ENCODE assay signal across 25 cellular contexts in genomic region chr16:79816081-79816497, GRCh38.
"Had no signal": no experiment of that assay in that cellular context is flagged by ENCODE, and none has a peak within 500 bp of the region (broad histone marks: within the 10 kb centered on the region; RNA-seq: fewer than 3 reads in every experiment).

No MANE protein-coding gene starts in this region.

- H3K36me3 ChIP-seq: adrenal gland, ascending aorta, brain microvascular endothelial cell, colonic mucosa, lower lobe of right lung, spleen, thoracic aorta had no signal

- H3K4me1 Mint-ChIP-seq: central memory CD8-positive, alpha-beta T cell; naive B cell had no signal

- H3K27me3 ChIP-seq: adrenal gland, ascending aorta, brain microvascular endothelial cell, colonic mucosa had no signal

- H3K4me3 Mint-ChIP-seq: activated CD8-positive, alpha-beta T cell treated with anti-CD3 and anti-CD28 coated beads, Interleukin-2, amount 10 ng/mL, durations not matched to agents 7 days and 5 days; central memory CD8-positive, alpha-beta T cell; effector memory CD8-positive, alpha-beta T cell; naive B cell; neural crest cell; type B pancreatic cell had no signal

- DNase-seq: activated CD4-positive, alpha-beta T cell treated with anti-CD3 and anti-CD28 coated beads for 1 hour; activated CD4-positive, alpha-beta T cell treated with anti-CD3 and anti-CD28 coated beads, Interleukin-2, amount 50 U/mL, for 1 hour; activated CD8-positive, alpha-beta T cell treated with anti-CD3 and anti-CD28 coated beads, Interleukin-2, amount 10 ng/mL, durations not matched to agents 7 days and 5 days; activated gamma-delta T cell treated with Interleukin-2 at 50 U/mL for 16 hours; activated T-cell treated with anti-CD3 and anti-CD28 coated beads, Interleukin-2, amount 50 U/mL, for 1 hour; adrenal gland; brain microvascular endothelial cell; colonic mucosa; dorsolateral prefrontal cortex; effector memory CD8-positive, alpha-beta T cell; foreskin fibroblast; hippocampal formation; kidney glomerular epithelial cell; lower lobe of right lung; naive B cell; spleen; stimulated activated CD4-positive, alpha-beta T cell treated with anti-CD3 and anti-CD28 coated beads, Interleukin-4, amount 100 ng/mL, for 1 hour; stimulated activated naive CD4-positive, alpha-beta T cell; T-helper 9 cell had no signal

- ATAC-seq: activated CD8-positive, alpha-beta T cell treated with anti-CD3 and anti-CD28 coated beads, Interleukin-2, amount 10 ng/mL, durations not matched to agents 7 days and 5 days; activated naive CD4-positive, alpha-beta T cell treated with anti-CD3 and anti-CD28 coated beads, Interleukin-2, amount 50 U/mL, for 72 hours; effector memory CD8-positive, alpha-beta T cell; lower lobe of right lung had no signal

- H3K4me1 ChIP-seq: adrenal gland, ascending aorta, colonic mucosa, lower lobe of right lung, spleen had no signal

- H3K27me3 Mint-ChIP-seq: naive B cell had no signal

- H3K4me3 ChIP-seq: adrenal gland, ascending aorta, colonic mucosa, dorsolateral prefrontal cortex, lower lobe of right lung, spleen, thoracic aorta had no signal

- H3K9me3 Mint-ChIP-seq: activated naive CD4-positive, alpha-beta T cell treated with anti-CD3 and anti-CD28 coated beads, Interleukin-2, amount 50 U/mL, for 72 hours; central memory CD8-positive, alpha-beta T cell; effector memory CD8-positive, alpha-beta T cell; type B pancreatic cell had no signal

- H3K36me3 Mint-ChIP-seq: activated naive CD4-positive, alpha-beta T cell treated with anti-CD3 and anti-CD28 coated beads, Interleukin-2, amount 50 U/mL, for 72 hours; naive B cell; type B pancreatic cell had no signal

- H3K9me3 ChIP-seq: adrenal gland, ascending aorta, colonic mucosa, lower lobe of right lung, spleen, thoracic aorta had no signal

- H3K27ac ChIP-seq: adrenal gland, ascending aorta, brain microvascular endothelial cell, colonic mucosa, dorsolateral prefrontal cortex, lower lobe of right lung, spleen, thoracic aorta had no signal

- H3K27ac Mint-ChIP-seq: activated CD8-positive, alpha-beta T cell treated with anti-CD3 and anti-CD28 coated beads, Interleukin-2, amount 10 ng/mL, durations not matched to agents 7 days and 5 days; activated naive CD4-positive, alpha-beta T cell treated with anti-CD3 and anti-CD28 coated beads, Interleukin-2, amount 50 U/mL, for 72 hours; effector memory CD8-positive, alpha-beta T cell; naive B cell; type B pancreatic cell had no signal
